ENCODE assay signal across 2 cellular contexts in the genomic region with DNA sequence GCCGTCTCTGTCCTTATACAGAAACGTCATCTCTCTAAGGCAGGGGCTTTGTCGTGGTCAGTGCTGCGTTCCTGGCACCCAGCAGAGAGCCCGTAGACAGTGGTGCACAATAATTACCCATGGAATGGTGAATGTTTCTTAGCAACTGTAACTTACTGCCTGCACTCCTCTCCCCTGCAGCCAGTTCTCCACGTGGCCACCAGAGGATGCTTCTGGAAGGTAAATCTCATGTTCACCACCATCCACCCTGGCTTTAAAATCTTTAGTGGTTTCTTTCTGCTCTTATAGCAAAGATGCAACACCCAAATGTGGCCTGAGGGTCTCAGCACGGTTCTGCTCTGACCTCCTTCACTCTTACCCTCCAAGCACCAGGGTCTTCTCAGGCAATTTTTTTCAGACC.
TF ChIP-seq lines count a peak whose summit lies in the region.

No MANE protein-coding gene starts in this region.

TF ChIP-seq in SK-N-SH, 30 proteins besides CTCF, POLR2A, EP300 and RAD21 (continued from another document):
- TF ChIP-seq, protein P1, sequence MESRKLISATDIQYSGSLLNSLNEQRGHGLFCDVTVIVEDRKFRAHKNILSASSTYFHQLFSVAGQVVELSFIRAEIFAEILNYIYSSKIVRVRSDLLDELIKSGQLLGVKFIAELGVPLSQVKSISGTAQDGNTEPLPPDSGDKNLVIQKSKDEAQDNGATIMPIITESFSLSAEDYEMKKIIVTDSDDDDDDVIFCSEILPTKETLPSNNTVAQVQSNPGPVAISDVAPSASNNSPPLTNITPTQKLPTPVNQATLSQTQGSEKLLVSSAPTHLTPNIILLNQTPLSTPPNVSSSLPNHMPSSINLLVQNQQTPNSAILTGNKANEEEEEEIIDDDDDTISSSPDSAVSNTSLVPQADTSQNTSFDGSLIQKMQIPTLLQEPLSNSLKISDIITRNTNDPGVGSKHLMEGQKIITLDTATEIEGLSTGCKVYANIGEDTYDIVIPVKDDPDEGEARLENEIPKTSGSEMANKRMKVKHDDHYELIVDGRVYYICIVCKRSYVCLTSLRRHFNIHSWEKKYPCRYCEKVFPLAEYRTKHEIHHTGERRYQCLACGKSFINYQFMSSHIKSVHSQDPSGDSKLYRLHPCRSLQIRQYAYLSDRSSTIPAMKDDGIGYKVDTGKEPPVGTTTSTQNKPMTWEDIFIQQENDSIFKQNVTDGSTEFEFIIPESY (IDR thresholded peaks at IDR 0.05; ENCODE audit: borderline replicate concordance, low read depth), result no peak
- no peak for TF ChIP-seq TCF12 (IDR thresholded peaks at IDR 0.05)
- no peak for TF ChIP-seq MEF2A (IDR thresholded peaks at IDR 0.05; ENCODE audit: borderline replicate concordance, low read depth)
- TF ChIP-seq USF1 (IDR thresholded peaks at IDR 0.05; ENCODE audit: borderline replicate concordance, low read depth), result no peak
TF ChIP-seq in SK-N-SH: peak in this region for 0.

TF ChIP-seq in SK-N-SH treated with all-trans-retinoic acid at 6 μM for 48 hours, 23 proteins besides CTCF, POLR2A, EP300 and RAD21:
- TF ChIP-seq, protein P2, sequence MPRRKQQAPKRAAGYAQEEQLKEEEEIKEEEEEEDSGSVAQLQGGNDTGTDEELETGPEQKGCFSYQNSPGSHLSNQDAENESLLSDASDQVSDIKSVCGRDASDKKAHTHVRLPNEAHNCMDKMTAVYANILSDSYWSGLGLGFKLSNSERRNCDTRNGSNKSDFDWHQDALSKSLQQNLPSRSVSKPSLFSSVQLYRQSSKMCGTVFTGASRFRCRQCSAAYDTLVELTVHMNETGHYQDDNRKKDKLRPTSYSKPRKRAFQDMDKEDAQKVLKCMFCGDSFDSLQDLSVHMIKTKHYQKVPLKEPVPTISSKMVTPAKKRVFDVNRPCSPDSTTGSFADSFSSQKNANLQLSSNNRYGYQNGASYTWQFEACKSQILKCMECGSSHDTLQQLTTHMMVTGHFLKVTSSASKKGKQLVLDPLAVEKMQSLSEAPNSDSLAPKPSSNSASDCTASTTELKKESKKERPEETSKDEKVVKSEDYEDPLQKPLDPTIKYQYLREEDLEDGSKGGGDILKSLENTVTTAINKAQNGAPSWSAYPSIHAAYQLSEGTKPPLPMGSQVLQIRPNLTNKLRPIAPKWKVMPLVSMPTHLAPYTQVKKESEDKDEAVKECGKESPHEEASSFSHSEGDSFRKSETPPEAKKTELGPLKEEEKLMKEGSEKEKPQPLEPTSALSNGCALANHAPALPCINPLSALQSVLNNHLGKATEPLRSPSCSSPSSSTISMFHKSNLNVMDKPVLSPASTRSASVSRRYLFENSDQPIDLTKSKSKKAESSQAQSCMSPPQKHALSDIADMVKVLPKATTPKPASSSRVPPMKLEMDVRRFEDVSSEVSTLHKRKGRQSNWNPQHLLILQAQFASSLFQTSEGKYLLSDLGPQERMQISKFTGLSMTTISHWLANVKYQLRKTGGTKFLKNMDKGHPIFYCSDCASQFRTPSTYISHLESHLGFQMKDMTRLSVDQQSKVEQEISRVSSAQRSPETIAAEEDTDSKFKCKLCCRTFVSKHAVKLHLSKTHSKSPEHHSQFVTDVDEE (CRISPR knock-in tag; IDR thresholded peaks at IDR 0.05), result no peak
- TF ChIP-seq ZFP30 (CRISPR knock-in tag; IDR thresholded peaks at IDR 0.05), result no peak
- TF ChIP-seq GLIS3 (CRISPR knock-in tag; IDR thresholded peaks at IDR 0.05), result no peak
- no peak for TF ChIP-seq OSR1 (CRISPR knock-in tag; IDR thresholded peaks at IDR 0.05)
- no peak for TF ChIP-seq ZFP3 (CRISPR knock-in tag; IDR thresholded peaks at IDR 0.05)
- TF ChIP-seq ZNF70 (CRISPR knock-in tag; IDR thresholded peaks at IDR 0.05), result no peak
- TF ChIP-seq, protein P3, sequence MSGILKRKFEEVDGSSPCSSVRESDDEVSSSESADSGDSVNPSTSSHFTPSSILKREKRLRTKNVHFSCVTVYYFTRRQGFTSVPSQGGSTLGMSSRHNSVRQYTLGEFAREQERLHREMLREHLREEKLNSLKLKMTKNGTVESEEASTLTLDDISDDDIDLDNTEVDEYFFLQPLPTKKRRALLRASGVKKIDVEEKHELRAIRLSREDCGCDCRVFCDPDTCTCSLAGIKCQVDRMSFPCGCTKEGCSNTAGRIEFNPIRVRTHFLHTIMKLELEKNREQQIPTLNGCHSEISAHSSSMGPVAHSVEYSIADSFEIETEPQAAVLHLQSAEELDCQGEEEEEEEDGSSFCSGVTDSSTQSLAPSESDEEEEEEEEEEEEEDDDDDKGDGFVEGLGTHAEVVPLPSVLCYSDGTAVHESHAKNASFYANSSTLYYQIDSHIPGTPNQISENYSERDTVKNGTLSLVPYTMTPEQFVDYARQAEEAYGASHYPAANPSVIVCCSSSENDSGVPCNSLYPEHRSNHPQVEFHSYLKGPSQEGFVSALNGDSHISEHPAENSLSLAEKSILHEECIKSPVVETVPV (CRISPR knock-in tag; IDR thresholded peaks at IDR 0.05), result no peak
- no peak for TF ChIP-seq ZC3H10 (CRISPR knock-in tag; IDR thresholded peaks at IDR 0.05)
- TF ChIP-seq CSDC2 (CRISPR knock-in tag; IDR thresholded peaks at IDR 0.05), result no peak
- TF ChIP-seq ZNF8 (CRISPR knock-in tag; IDR thresholded peaks at IDR 0.05), result no peak
- no peak for TF ChIP-seq ISL1 (CRISPR knock-in tag; IDR thresholded peaks at IDR 0.05)
- no peak for TF ChIP-seq PPARA (CRISPR knock-in tag; IDR thresholded peaks at IDR 0.05; ENCODE audit: borderline replicate concordance)
- TF ChIP-seq SNAI2 (CRISPR knock-in tag; IDR thresholded peaks at IDR 0.05), result no peak
- TF ChIP-seq TOX (CRISPR knock-in tag; IDR thresholded peaks at IDR 0.05; ENCODE audit: borderline replicate concordance), result no peak
- no peak for TF ChIP-seq POU6F1 (CRISPR knock-in tag; IDR thresholded peaks at IDR 0.05; ENCODE audit: borderline replicate concordance, low read depth)
- no peak for TF ChIP-seq TCF4 (CRISPR knock-in tag; IDR thresholded peaks at IDR 0.05; ENCODE audit: borderline replicate concordance)
- TF ChIP-seq ARNTL (CRISPR knock-in tag; IDR thresholded peaks at IDR 0.05; ENCODE audit: borderline replicate concordance, low read depth), result no peak
- TF ChIP-seq, protein P4, sequence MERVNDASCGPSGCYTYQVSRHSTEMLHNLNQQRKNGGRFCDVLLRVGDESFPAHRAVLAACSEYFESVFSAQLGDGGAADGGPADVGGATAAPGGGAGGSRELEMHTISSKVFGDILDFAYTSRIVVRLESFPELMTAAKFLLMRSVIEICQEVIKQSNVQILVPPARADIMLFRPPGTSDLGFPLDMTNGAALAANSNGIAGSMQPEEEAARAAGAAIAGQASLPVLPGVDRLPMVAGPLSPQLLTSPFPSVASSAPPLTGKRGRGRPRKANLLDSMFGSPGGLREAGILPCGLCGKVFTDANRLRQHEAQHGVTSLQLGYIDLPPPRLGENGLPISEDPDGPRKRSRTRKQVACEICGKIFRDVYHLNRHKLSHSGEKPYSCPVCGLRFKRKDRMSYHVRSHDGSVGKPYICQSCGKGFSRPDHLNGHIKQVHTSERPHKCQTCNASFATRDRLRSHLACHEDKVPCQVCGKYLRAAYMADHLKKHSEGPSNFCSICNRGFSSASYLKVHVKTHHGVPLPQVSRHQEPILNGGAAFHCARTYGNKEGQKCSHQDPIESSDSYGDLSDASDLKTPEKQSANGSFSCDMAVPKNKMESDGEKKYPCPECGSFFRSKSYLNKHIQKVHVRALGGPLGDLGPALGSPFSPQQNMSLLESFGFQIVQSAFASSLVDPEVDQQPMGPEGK (CRISPR knock-in tag; IDR thresholded peaks at IDR 0.05; ENCODE audit: borderline replicate concordance), result no peak
- no peak for TF ChIP-seq ZNF565 (CRISPR knock-in tag; conservative IDR thresholded peaks at IDR 0.05; ENCODE audit: low read depth)
